ENCODE assay signal across 1 cellular context in the genomic region with DNA sequence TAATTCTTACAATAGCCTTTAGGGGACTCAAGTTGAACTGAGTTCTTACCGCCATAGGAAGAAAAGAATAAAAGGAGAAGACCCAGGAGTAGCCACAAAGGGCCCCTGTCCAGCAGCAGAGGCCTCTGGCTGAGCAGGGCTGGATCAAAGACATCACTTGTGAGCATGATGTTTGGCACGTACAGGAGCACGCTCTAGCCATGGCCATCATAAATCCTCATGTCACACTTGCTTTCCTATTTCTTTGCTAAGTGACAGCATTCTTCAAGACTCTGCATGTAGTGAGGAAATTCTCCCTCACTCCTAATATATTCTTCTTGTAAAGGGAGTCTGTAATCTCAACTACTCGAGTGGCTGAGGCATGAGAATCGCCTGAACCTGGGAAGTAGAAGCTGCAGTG.
TF ChIP-seq lines count a peak whose summit lies in the region.

No MANE protein-coding gene starts in this region.

TF ChIP-seq in GM23338, 12 proteins besides CTCF, POLR2A, EP300 and RAD21 (continued from another document):
- TF ChIP-seq, protein P1, sequence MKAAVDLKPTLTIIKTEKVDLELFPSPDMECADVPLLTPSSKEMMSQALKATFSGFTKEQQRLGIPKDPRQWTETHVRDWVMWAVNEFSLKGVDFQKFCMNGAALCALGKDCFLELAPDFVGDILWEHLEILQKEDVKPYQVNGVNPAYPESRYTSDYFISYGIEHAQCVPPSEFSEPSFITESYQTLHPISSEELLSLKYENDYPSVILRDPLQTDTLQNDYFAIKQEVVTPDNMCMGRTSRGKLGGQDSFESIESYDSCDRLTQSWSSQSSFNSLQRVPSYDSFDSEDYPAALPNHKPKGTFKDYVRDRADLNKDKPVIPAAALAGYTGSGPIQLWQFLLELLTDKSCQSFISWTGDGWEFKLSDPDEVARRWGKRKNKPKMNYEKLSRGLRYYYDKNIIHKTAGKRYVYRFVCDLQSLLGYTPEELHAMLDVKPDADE (IDR thresholded peaks at IDR 0.05), result no peak
- no peak for TF ChIP-seq EZH2phosphoT487 (IDR thresholded peaks at IDR 0.05; ENCODE audit: unreplicated experiment)
